17 cellular contexts compared by ENCODE assay signal in genomic region chr6:165181951-165182414, GRCh38.
DNase-seq lines count a peak whose midpoint lies in the region; ATAC-seq, FAIRE-seq and TF ChIP-seq lines count a peak whose summit lies in the region.
"Had no signal": no experiment of that assay in that cellular context is flagged by ENCODE, and none has a peak within 500 bp of the region (broad histone marks: within the 10 kb centered on the region; RNA-seq: fewer than 3 reads in every experiment).

No MANE protein-coding gene starts in this region.

- no peak overlapping the region for H3K27ac Mint-ChIP-seq in type B pancreatic cell
- no peak overlapping the region for H3K27ac Mint-ChIP-seq in activated T-cell treated with anti-CD3 and anti-CD28 coated beads, Interleukin-2, amount 50 U/mL, for 24 hours
- H3K27ac Mint-ChIP-seq: CD8-positive, alpha-beta T cell; mesothelial cell of epicardium had no signal

- FAIRE-seq in bronchial epithelial cell (lab: Jason Lieb, UNC): peak; percentile 23

- no peaks in the 10 kb centered on the region for H3K9me3 Mint-ChIP-seq in type B pancreatic cell
- H3K9me3 Mint-ChIP-seq in activated T-cell treated with anti-CD3 and anti-CD28 coated beads, Interleukin-2, amount 50 U/mL, for 24 hours: peaks cover 4% of the 10 kb centered on the region

- H3K36me3 Mint-ChIP-seq in type B pancreatic cell: no peaks in the 10 kb centered on the region
- no peaks in the 10 kb centered on the region for H3K36me3 Mint-ChIP-seq in activated T-cell treated with anti-CD3 and anti-CD28 coated beads, Interleukin-2, amount 50 U/mL, for 24 hours (ENCODE audit: low read depth)
- H3K36me3 Mint-ChIP-seq: CD8-positive, alpha-beta T cell; mesothelial cell of epicardium had no signal

- H3K27me3 Mint-ChIP-seq in type B pancreatic cell: no peaks in the 10 kb centered on the region
- H3K27me3 Mint-ChIP-seq in activated T-cell treated with anti-CD3 and anti-CD28 coated beads, Interleukin-2, amount 50 U/mL, for 24 hours: no peaks in the 10 kb centered on the region

- H3K27me3 ChIP-seq in bronchial epithelial cell (ENCODE audit: control insufficient read depth, insufficient read depth, low read length): no peaks in the 10 kb centered on the region
- no peaks in the 10 kb centered on the region for H3K27me3 ChIP-seq in kidney epithelial cell (ENCODE audit: control insufficient read depth, insufficient read depth, low read length)
- H3K27me3 ChIP-seq: transverse colon had no signal

- DNase-seq in AG10803 (ENCODE audit: low read depth) (peak; percentile 69), M059J (ENCODE audit: low read depth) (peak; percentile 82), bronchial epithelial cell (ENCODE audit: low read depth) (peak; percentile 94), kidney epithelial cell (ENCODE audit: low read depth) (peak; percentile 86), type B pancreatic cell (ENCODE audit: extremely low spot score, unreplicated experiment) (no peak), NCI-H510A (lab: John Stamatoyannopoulos, UW) (no peak)
- DNase-seq in activated T-cell treated with anti-CD3 and anti-CD28 coated beads, Interleukin-2, amount 50 U/mL, for 24 hours: no peak
- DNase-seq: activated CD4-positive, alpha-beta T cell treated with anti-CD3 and anti-CD28 coated beads, Interleukin-2, amount 50 U/mL, for 1 hour; activated effector memory CD4-positive, alpha-beta T cell treated with Interleukin-2 at 50 U/mL for 16 hours; CD8-positive, alpha-beta T cell; cortex of kidney; NCI-H1092 treated with DMSO at 0.1 percent for 48 hours; NCI-H774; retina; transverse colon had no signal

- no peak for ATAC-seq in GM21619 (IDR thresholded peaks at IDR 0.05; ENCODE audit: unreplicated experiment)
- ATAC-seq: CD8-positive, alpha-beta T cell had no signal

- H3K4me1 Mint-ChIP-seq in type B pancreatic cell (ENCODE audit: unreplicated experiment): no peaks in the 10 kb centered on the region
- H3K4me1 Mint-ChIP-seq in activated T-cell treated with anti-CD3 and anti-CD28 coated beads, Interleukin-2, amount 50 U/mL, for 24 hours (ENCODE audit: low read depth): no peaks in the 10 kb centered on the region
- H3K4me1 Mint-ChIP-seq: mesothelial cell of epicardium had no signal

- H3K4me3 ChIP-seq in AG10803 (ENCODE audit: low read length) (no peak overlapping the region), bronchial epithelial cell (ENCODE audit: low read depth, low read length) (no peak overlapping the region), kidney epithelial cell (ENCODE audit: low read depth, low read length) (no peak overlapping the region)
- H3K4me3 ChIP-seq: transverse colon had no signal

- TF ChIP-seq CTCF in AG10803 (conservative IDR thresholded peaks at IDR 0.05; ENCODE audit: low read length) (no peak), bronchial epithelial cell (IDR thresholded peaks at IDR 0.05; ENCODE audit: insufficient read depth, low read length, severe bottlenecking) (no peak), kidney epithelial cell (IDR thresholded peaks at IDR 0.05; ENCODE audit: insufficient read depth, low read length, poor library complexity, severe bottlenecking) (no peak), type B pancreatic cell (conservative IDR thresholded peaks at IDR 0.05) (no peak)

- no peaks in the 10 kb centered on the region for H3K36me3 ChIP-seq in bronchial epithelial cell (ENCODE audit: control insufficient read depth, insufficient read depth, low read length)
- H3K36me3 ChIP-seq in kidney epithelial cell (ENCODE audit: control insufficient read depth, insufficient read depth, low read length): no peaks in the 10 kb centered on the region
- H3K36me3 ChIP-seq: transverse colon had no signal

- H3K4me3 Mint-ChIP-seq in type B pancreatic cell: no peak overlapping the region
- H3K4me3 Mint-ChIP-seq in activated T-cell treated with anti-CD3 and anti-CD28 coated beads, Interleukin-2, amount 50 U/mL, for 24 hours: no peak overlapping the region
- H3K4me3 Mint-ChIP-seq: CD8-positive, alpha-beta T cell; mesothelial cell of epicardium had no signal

Comparison
In these comparisons a context has a peak if more than half of its experiments do, and no peak if none do; other contexts are left out.
1. DNase-seq: peak in AG10803 (single experiment), M059J (single experiment), bronchial epithelial cell (single experiment) and kidney epithelial cell (single experiment); none in type B pancreatic cell (single experiment), NCI-H510A (single experiment) and activated T-cell treated with anti-CD3 and anti-CD28 coated beads, Interleukin-2, amount 50 U/mL, for 24 hours (single experiment).